ENCODE assay signal across 24 cellular contexts in the genomic region with DNA sequence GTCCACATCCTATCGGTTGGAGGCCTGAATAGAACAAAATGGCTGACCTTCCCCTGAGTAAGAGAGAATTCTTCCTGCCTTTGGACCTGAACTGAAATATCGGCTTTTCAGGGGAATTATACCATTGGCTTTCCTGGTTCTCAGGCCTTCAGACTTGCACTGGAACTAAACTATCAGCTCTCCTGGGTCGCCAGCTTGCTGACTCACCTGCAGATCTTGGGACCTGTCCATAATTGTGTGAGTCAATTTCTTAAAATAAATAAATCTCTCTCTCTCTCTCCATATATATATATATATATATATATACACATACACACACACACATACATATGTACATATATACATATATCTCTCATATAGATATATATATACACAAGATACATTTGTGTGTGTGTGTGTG. TPM values are rescaled to one million over a fixed set of nuclear protein-coding genes. Genes with fewer than 3 reads are reported as not detected.
"Had no signal": no experiment of that assay in that cellular context is flagged by ENCODE, and none has a peak within 500 bp of the region (broad histone marks: within the 10 kb centered on the region; RNA-seq: fewer than 3 reads in every experiment).

No MANE protein-coding gene starts in this region.

- H3K4me1 ChIP-seq: ascending aorta had no signal

- H3K36me3 ChIP-seq: ascending aorta had no signal

- ATAC-seq: activated CD8-positive, alpha-beta memory T cell treated with anti-CD3 and anti-CD28 coated beads, Interleukin-2, amount 10 ng/mL, durations not matched to agents 7 days and 5 days; activated naive CD8-positive, alpha-beta T cell treated with anti-CD3 and anti-CD28 coated beads, Interleukin-2, amount 50 U/mL, for 24 hours; T-helper 17 cell had no signal

- H3K4me3 ChIP-seq: ascending aorta had no signal

- DNase-seq: activated B cell treated with CpG ODN at 0.5 μM for 24 hours; activated CD4-positive, alpha-beta T cell treated with anti-CD3 and anti-CD28 coated beads for 1 hour; activated CD4-positive, alpha-beta T cell treated with anti-CD3 and anti-CD28 coated beads, Interleukin-2, amount 10 ng/mL, durations not matched to agents 24 days and 14 days; activated CD4-positive, alpha-beta T cell treated with anti-CD3 and anti-CD28 coated beads, Interleukin-2, amount 50 U/mL, for 48 hours; activated CD8-positive, alpha-beta memory T cell treated with anti-CD3 and anti-CD28 coated beads, Interleukin-2, amount 10 ng/mL, durations not matched to agents 7 days and 5 days; activated effector memory CD4-positive, alpha-beta T cell treated with Interleukin-2 at 50 U/mL for 16 hours; activated naive CD4-positive, alpha-beta T cell; activated naive CD8-positive, alpha-beta T cell treated with anti-CD3 and anti-CD28 coated beads, Interleukin-2, amount 50 U/mL, for 24 hours; activated T-cell treated with anti-CD3 and anti-CD28 coated beads, Interleukin-2, amount 50 U/mL, for 24 hours; amniotic stem cell; cerebellar nuclear complex; NCI-H1048; NCI-H1417; NCI-H1694; NCI-H2029; NCI-H510A treated with DMSO at 0.1 percent for 48 hours; NCI-H69; SIG-M5; T-helper 17 cell; T1000 had no signal

- H3K9me3 ChIP-seq: ascending aorta had no signal

- H3K27me3 ChIP-seq: ascending aorta had no signal

- H3K27ac ChIP-seq: ascending aorta, KMS-11 had no signal

RNA-seq across cellular contexts. Expression of gene KCNK10, which starts 41.6 kb away (rescaled TPM):
- total RNA-seq: activated CD4-positive, alpha-beta T cell treated with anti-CD3 and anti-CD28 coated beads, Interleukin-2, amount 10 ng/mL, durations not matched to agents 24 days and 14 days; activated CD8-positive, alpha-beta memory T cell treated with anti-CD3 and anti-CD28 coated beads, Interleukin-2, amount 10 ng/mL, durations not matched to agents 7 days and 5 days; activated T-helper 1 cell treated with anti-CD3 and anti-CD28 coated beads, Interleukin-12 subunit alpha, Interleukin-12 subunit beta, Interleukin-2, Interleukin-4 antibody, amounts not matched to agents 30 ng/mL and 10 ng/mL and 1 ng/mL, durations not matched to agents 14 hours and 24 hours and 36 hours; ascending aorta; cardiac septum; T-helper 17 cell had no signal
